30 cellular contexts compared by ENCODE assay signal in genomic region chr14:32968972-32969544, GRCh38. TPM values are rescaled to one million over a fixed set of nuclear protein-coding genes. Genes with fewer than 3 reads are reported as not detected.
"Had no signal": no experiment of that assay in that cellular context is flagged by ENCODE, and none has a peak within 500 bp of the region (broad histone marks: within the 10 kb centered on the region; RNA-seq: fewer than 3 reads in every experiment).

No MANE protein-coding gene starts in this region.

- DNase-seq: activated CD4-positive, alpha-beta memory T cell treated with anti-CD3 and anti-CD28 coated beads for 36 hours; activated CD4-positive, alpha-beta T cell treated with anti-CD3 and anti-CD28 coated beads for 36 hours; activated CD4-positive, alpha-beta T cell treated with anti-CD3 and anti-CD28 coated beads, Interleukin-2, amount 10 ng/mL, durations not matched to agents 24 days and 14 days; activated CD4-positive, CD25-positive, alpha-beta regulatory T cell; activated CD4-positive, CD25-positive, alpha-beta regulatory T cell treated with anti-CD3 and anti-CD28 coated beads, Interleukin-2, amount 50 U/mL, for 72 hours; activated CD8-positive, alpha-beta memory T cell treated with anti-CD3 and anti-CD28 coated beads, Interleukin-2, amount 10 ng/mL, durations not matched to agents 7 days and 5 days; activated CD8-positive, alpha-beta memory T cell treated with anti-CD3 and anti-CD28 coated beads, Interleukin-2, amount 50 U/mL, for 4 hours; activated CD8-positive, alpha-beta T cell treated with anti-CD3 and anti-CD28 coated beads, Interleukin-2, amount 10 ng/mL, durations not matched to agents 7 days and 5 days; activated effector memory CD4-positive, alpha-beta T cell treated with anti-CD3 and anti-CD28 coated beads, Interleukin-2, amount 50 U/mL, for 16 hours; activated naive CD4-positive, alpha-beta T cell treated with anti-CD3 and anti-CD28 coated beads for 36 hours; activated naive CD8-positive, alpha-beta T cell treated with anti-CD3 and anti-CD28 coated beads for 36 hours; activated naive CD8-positive, alpha-beta T cell treated with anti-CD3 and anti-CD28 coated beads, Interleukin-2, amount 50 U/mL, for 24 hours; activated T-cell treated with anti-CD3 and anti-CD28 coated beads, Interleukin-2, amount 50 U/mL, for 1 hour; activated T-cell treated with anti-CD3 and anti-CD28 coated beads, Interleukin-2, amount 50 U/mL, for 48 hours; adrenal gland; amygdala; aorta; body of pancreas; dorsolateral prefrontal cortex; effector memory CD4-positive, alpha-beta T cell; endodermal cell; foreskin keratinocyte; gastrocnemius medialis; glutamatergic neuron; T-helper 2 cell had no signal

- H3K27me3 ChIP-seq: adrenal gland, body of pancreas, dorsolateral prefrontal cortex, gastrocnemius medialis had no signal

- H3K4me1 ChIP-seq: adrenal gland, body of pancreas, foreskin keratinocyte, gastrocnemius medialis had no signal

- H3K36me3 ChIP-seq: adrenal gland, gastrocnemius medialis had no signal

- H3K9me3 ChIP-seq: adrenal gland, body of pancreas, gastrocnemius medialis had no signal

- ATAC-seq: activated CD4-positive, alpha-beta T cell treated with anti-CD3 and anti-CD28 coated beads for 36 hours; activated CD8-positive, alpha-beta memory T cell treated with anti-CD3 and anti-CD28 coated beads, Interleukin-2, amount 10 ng/mL, durations not matched to agents 7 days and 5 days; activated CD8-positive, alpha-beta T cell treated with anti-CD3 and anti-CD28 coated beads, Interleukin-2, amount 10 ng/mL, durations not matched to agents 7 days and 5 days; activated naive CD8-positive, alpha-beta T cell treated with anti-CD3 and anti-CD28 coated beads, Interleukin-2, amount 50 U/mL, for 24 hours; body of pancreas; esophagus mucosa; foreskin keratinocyte; gastrocnemius medialis had no signal

- H3K4me3 ChIP-seq: adrenal gland, body of pancreas, coronary artery, dorsolateral prefrontal cortex, gastrocnemius medialis had no signal

- H3K27ac ChIP-seq: adrenal gland, body of pancreas, coronary artery, foreskin keratinocyte, gastrocnemius medialis had no signal

RNA-seq across cellular contexts. Expression of gene NPAS3, which starts 30.4 kb away (rescaled TPM):
- total RNA-seq: activated CD4-positive, alpha-beta memory T cell treated with anti-CD3 and anti-CD28 coated beads for 36 hours; activated CD4-positive, alpha-beta T cell treated with anti-CD3 and anti-CD28 coated beads for 36 hours; activated CD4-positive, alpha-beta T cell treated with anti-CD3 and anti-CD28 coated beads, Interleukin-2, amount 10 ng/mL, durations not matched to agents 24 days and 14 days; activated CD8-positive, alpha-beta memory T cell treated with anti-CD3 and anti-CD28 coated beads for 36 hours; activated CD8-positive, alpha-beta memory T cell treated with anti-CD3 and anti-CD28 coated beads, Interleukin-2, amount 10 ng/mL, durations not matched to agents 7 days and 5 days; activated CD8-positive, alpha-beta T cell treated with anti-CD3 and anti-CD28 coated beads, Interleukin-2, amount 10 ng/mL, durations not matched to agents 7 days and 5 days; activated naive CD4-positive, alpha-beta T cell treated with anti-CD3 and anti-CD28 coated beads for 36 hours; activated naive CD8-positive, alpha-beta T cell treated with anti-CD3 and anti-CD28 coated beads for 36 hours; activated T-helper 1 cell treated with anti-CD3 and anti-CD28 coated beads, Interleukin-12 subunit alpha, Interleukin-12 subunit beta, Interleukin-2, Interleukin-4 antibody, amounts not matched to agents 30 ng/mL and 10 ng/mL and 1 ng/mL, durations not matched to agents 14 hours and 24 hours and 36 hours; activated T-helper 2 cell treated with anti-CD3 and anti-CD28 coated beads, Interferon-gamma antibody, Interleukin-2, Interleukin-4, amounts not matched to agents 10 μg/mL and 5 μg/mL and 100 μg/mL, durations not matched to agents 14 hours and 24 hours and 36 hours; foreskin keratinocyte had no signal
- polyA plus RNA-seq: foreskin keratinocyte had no signal
